In the genomic region with DNA sequence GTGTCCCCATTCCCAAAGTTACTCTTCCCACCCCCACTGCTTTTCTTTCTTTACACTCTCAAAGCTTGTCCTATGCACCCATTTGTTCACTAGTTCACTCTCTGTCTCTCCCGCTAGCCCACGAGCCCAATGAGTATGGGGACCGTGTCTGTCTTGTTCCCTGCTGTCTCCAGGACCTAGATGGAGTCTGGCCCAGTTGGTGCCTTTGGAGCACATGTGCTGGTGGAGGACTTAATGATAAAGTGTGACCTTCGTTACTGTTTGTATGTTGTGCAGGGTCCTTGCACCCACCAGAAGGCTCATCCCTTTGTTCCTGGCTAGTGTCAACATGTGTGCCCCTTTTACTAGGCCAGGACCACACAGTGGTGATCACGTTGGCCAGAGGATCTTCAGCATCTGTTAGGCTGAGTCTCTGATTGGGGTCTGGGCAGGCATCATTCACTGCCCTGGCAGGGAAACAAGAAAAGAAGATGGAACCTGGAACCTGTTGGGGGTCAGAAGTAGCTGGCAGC, we compare ENCODE assay signal across 2 cellular contexts.
TF ChIP-seq lines count a peak whose summit lies in the region.

No MANE protein-coding gene starts in this region.

TF ChIP-seq in liver, 16 proteins besides CTCF, POLR2A, EP300 and RAD21:
- TF ChIP-seq, protein P1, sequence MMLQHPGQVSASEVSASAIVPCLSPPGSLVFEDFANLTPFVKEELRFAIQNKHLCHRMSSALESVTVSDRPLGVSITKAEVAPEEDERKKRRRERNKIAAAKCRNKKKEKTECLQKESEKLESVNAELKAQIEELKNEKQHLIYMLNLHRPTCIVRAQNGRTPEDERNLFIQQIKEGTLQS (IDR thresholded peaks at IDR 0.05), result no peak
- TF ChIP-seq FOXA1 (IDR thresholded peaks at IDR 0.05), result no peak
- no peak for TF ChIP-seq TAF1 (conservative IDR thresholded peaks at IDR 0.05)
- TF ChIP-seq HNF4G (IDR thresholded peaks at IDR 0.05), result no peak
- no peak for TF ChIP-seq JUND (IDR thresholded peaks at IDR 0.05)

TF ChIP-seq in HepG2, 621 proteins besides CTCF, POLR2A, EP300 and RAD21:
- no peak for TF ChIP-seq ZKSCAN5 (CRISPR knock-in tag; IDR thresholded peaks at IDR 0.05)
- TF ChIP-seq ZSCAN20 (CRISPR knock-in tag; IDR thresholded peaks at IDR 0.05; ENCODE audit: borderline replicate concordance), result no peak
- no peak for TF ChIP-seq ZFY (CRISPR knock-in tag; IDR thresholded peaks at IDR 0.05)
- no peak for TF ChIP-seq ZNF563 (CRISPR knock-in tag; IDR thresholded peaks at IDR 0.05)
- no peak for TF ChIP-seq SP1 (IDR thresholded peaks at IDR 0.05)
- TF ChIP-seq SP1 (CRISPR knock-in tag; IDR thresholded peaks at IDR 0.05), result no peak
- TF ChIP-seq ETV6 (CRISPR knock-in tag; conservative IDR thresholded peaks at IDR 0.05), result no peak
- no peak for TF ChIP-seq ZNF296 (CRISPR knock-in tag; conservative IDR thresholded peaks at IDR 0.05)
- no peak for TF ChIP-seq ZNF446 (CRISPR knock-in tag; IDR thresholded peaks at IDR 0.05)
- TF ChIP-seq PAF1 (CRISPR knock-in tag; IDR thresholded peaks at IDR 0.05), result no peak
- no peak for TF ChIP-seq ZNF564 (CRISPR knock-in tag; IDR thresholded peaks at IDR 0.05)
- no peak for TF ChIP-seq ZNF17 (CRISPR knock-in tag; IDR thresholded peaks at IDR 0.05)
- TF ChIP-seq ZNF569 (CRISPR knock-in tag; IDR thresholded peaks at IDR 0.05; ENCODE audit: borderline replicate concordance), result no peak
- TF ChIP-seq SNAI1 (CRISPR knock-in tag; IDR thresholded peaks at IDR 0.05; ENCODE audit: borderline replicate concordance), result no peak
- TF ChIP-seq CENPX (CRISPR knock-in tag; IDR thresholded peaks at IDR 0.05), result no peak
